In genomic region chr7:55065511-55066229, GRCh38 we compare ENCODE assay signal across 8 cellular contexts. TPM values are rescaled to one million over a fixed set of nuclear protein-coding genes. Genes with fewer than 3 reads are reported as not detected.
DNase-seq lines count a peak whose midpoint lies in the region; TF ChIP-seq lines count a peak whose summit lies in the region.

No MANE protein-coding gene starts in this region.

- DNase-seq in GM13977 (ENCODE audit: low spot score) = no peak
- peak; percentile 44 for DNase-seq in epithelial cell of prostate (ENCODE audit: low read depth, low spot score)
- DNase-seq in osteoblast (ENCODE audit: insufficient read length, low spot score, missing footprints) = peak; percentile 92
- no peak for DNase-seq in NCI-H82 treated with DMSO at 0.1 percent for 48 hours (lab: John Stamatoyannopoulos, UW; ENCODE audit: unreplicated experiment)
- no peak for DNase-seq in foreskin melanocyte
- DNase-seq in SK-N-DZ (ENCODE audit: low spot score) = no peak
- no peak for DNase-seq in cerebellar nuclear complex (lab: John Stamatoyannopoulos, UW)

- peak overlapping the region; percentile 54; the same call in 1 of the 2 replicates for H3K9ac ChIP-seq in HUES64 (ENCODE audit: low read depth, low read length)

- H3K9me3 ChIP-seq in HUES64 (ENCODE audit: insufficient read depth, low read depth, low read length) (no peaks in the 10 kb centered on the region), osteoblast (ENCODE audit: low read depth, low read length) (no peaks in the 10 kb centered on the region)

- TF ChIP-seq CTCF in GM13977 (IDR thresholded peaks at IDR 0.05; ENCODE audit: extremely low read depth, insufficient read depth, missing control alignments) = peak; percentile 1
- peak; percentile 13 for TF ChIP-seq CTCF in osteoblast (IDR thresholded peaks at IDR 0.05; ENCODE audit: extremely low read depth, low read depth, low read length)

- peaks cover 68% of the 10 kb centered on the region for H3K79me2 ChIP-seq in osteoblast (ENCODE audit: insufficient read depth, low read length)

- no peaks in the 10 kb centered on the region for H4K20me1 ChIP-seq in osteoblast (ENCODE audit: insufficient read depth, low read length)

- in situ Hi-C loops in GM13977 (cut with MboI; ENCODE audit: low pct_unique_long_range_greater_than_20kb, low sequenced_read_pairs, unreplicated experiment) = no loop called here

- H3K27me3 ChIP-seq in HUES64 (ENCODE audit: insufficient read depth, low read length) (no peaks in the 10 kb centered on the region), osteoblast (ENCODE audit: insufficient read depth, low read length) (no peaks in the 10 kb centered on the region)

- H3K4me2 ChIP-seq in osteoblast (ENCODE audit: insufficient read depth, low read length) = peak overlapping the region; percentile 74

- H3K36me3 ChIP-seq in HUES64 (ENCODE audit: insufficient read depth, low read length) (no peaks in the 10 kb centered on the region), osteoblast (ENCODE audit: insufficient read depth, low read length) (peaks cover 4% of the 10 kb centered on the region)

- 35% methylated on average over 10 of the region's 10 CpGs for WGBS in HUES64

- no peak overlapping the region for H2AFZ ChIP-seq in osteoblast (ENCODE audit: low read length)

- H3K4me3 ChIP-seq in HUES64 (ENCODE audit: low read length) (no peak overlapping the region), osteoblast (ENCODE audit: insufficient read depth, low read length) (peak overlapping the region; percentile 31)

- H3K27ac ChIP-seq in HUES64 (ENCODE audit: low read depth, low read length) (peak overlapping the region; percentile 78), epithelial cell of prostate (peak overlapping the region; percentile 94), osteoblast (ENCODE audit: low read depth, low read length) (peak overlapping the region; percentile 97)

- H3K4me1 ChIP-seq in HUES64 (ENCODE audit: insufficient read depth, low read length) (peaks cover 31% of the 10 kb centered on the region), osteoblast (ENCODE audit: insufficient read depth, low read length) (peaks cover 72% of the 10 kb centered on the region)

RNA-seq across cellular contexts. Expression of gene EGFR, which starts 46.9 kb away (rescaled TPM):
- 1.9 TPM for polyA plus RNA-seq in HUES64 (2013, experiment 1 of 2)
- 2.9 TPM for polyA plus RNA-seq in HUES64 (2013, experiment 2 of 2)
- total RNA-seq in osteoblast = 104 and 110 TPM in 2 replicates
- polyA plus RNA-seq in SK-N-DZ (2014; cell fraction: cytosol; rRNA removed) = 5.6 and 6.2 TPM in 2 replicates
- polyA plus RNA-seq in SK-N-DZ (2014; cell fraction: nucleus; rRNA removed) = 5.7 and 7.3 TPM in 2 replicates

Comparison
In these comparisons a context has a peak if more than half of its experiments do, and no peak if none do; other contexts are left out.
1. DNase-seq: peak in epithelial cell of prostate (single experiment) and osteoblast (single experiment); none in GM13977 (single experiment), NCI-H82 treated with DMSO at 0.1 percent for 48 hours (single experiment), foreskin melanocyte (single experiment), SK-N-DZ (single experiment) and cerebellar nuclear complex (0 of 2).
2. Peak in every context shown above with its lines, with median percentiles within 50 percentile points of each other: H3K27ac ChIP-seq.